Comparison of ENCODE assay signal across 1 cellular context in the genomic region with DNA sequence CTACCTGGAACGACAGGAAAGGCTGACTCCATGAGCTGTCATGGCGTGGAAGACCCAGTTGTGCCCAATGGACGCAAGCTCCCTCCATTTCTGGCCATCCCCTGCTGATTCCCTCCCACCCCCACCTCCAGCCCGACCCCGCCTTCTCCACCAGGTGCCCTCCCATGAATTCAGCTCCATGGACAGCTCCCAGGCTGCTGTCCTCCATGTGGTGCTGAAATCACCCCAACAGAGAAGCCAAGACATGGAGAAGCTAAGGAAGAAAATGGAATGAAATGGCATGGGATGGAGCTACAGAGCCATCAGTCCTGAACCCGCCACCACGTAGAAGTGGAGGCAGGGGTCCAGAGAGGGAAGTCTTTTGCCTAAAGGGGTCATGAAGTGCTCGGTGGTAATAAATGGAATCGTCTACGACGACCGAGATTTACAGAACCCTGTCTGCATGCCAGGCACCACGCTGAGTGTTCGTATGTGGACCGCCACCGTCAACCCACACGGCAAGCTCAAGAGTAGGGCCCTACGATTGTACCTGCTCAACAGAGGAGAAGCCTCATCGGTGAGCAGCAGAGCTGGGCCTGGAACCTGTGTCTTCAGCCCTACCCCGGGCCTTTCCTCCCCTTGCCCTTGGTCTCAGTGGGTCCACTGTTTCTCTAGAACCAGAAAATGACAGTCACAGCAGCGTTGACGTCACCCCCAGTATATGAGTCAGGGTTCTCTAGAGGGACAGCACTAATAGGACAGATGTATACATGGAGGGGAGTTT.
TF ChIP-seq lines count a peak whose summit lies in the region.

No MANE protein-coding gene starts in this region.

TF ChIP-seq in SK-N-SH, 30 proteins besides CTCF, POLR2A, EP300 and RAD21 (continued from another document):
- TF ChIP-seq, protein P1, sequence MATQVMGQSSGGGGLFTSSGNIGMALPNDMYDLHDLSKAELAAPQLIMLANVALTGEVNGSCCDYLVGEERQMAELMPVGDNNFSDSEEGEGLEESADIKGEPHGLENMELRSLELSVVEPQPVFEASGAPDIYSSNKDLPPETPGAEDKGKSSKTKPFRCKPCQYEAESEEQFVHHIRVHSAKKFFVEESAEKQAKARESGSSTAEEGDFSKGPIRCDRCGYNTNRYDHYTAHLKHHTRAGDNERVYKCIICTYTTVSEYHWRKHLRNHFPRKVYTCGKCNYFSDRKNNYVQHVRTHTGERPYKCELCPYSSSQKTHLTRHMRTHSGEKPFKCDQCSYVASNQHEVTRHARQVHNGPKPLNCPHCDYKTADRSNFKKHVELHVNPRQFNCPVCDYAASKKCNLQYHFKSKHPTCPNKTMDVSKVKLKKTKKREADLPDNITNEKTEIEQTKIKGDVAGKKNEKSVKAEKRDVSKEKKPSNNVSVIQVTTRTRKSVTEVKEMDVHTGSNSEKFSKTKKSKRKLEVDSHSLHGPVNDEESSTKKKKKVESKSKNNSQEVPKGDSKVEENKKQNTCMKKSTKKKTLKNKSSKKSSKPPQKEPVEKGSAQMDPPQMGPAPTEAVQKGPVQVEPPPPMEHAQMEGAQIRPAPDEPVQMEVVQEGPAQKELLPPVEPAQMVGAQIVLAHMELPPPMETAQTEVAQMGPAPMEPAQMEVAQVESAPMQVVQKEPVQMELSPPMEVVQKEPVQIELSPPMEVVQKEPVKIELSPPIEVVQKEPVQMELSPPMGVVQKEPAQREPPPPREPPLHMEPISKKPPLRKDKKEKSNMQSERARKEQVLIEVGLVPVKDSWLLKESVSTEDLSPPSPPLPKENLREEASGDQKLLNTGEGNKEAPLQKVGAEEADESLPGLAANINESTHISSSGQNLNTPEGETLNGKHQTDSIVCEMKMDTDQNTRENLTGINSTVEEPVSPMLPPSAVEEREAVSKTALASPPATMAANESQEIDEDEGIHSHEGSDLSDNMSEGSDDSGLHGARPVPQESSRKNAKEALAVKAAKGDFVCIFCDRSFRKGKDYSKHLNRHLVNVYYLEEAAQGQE (IDR thresholded peaks at IDR 0.05; ENCODE audit: low read depth, low read length), result peak; percentile 99
- TF ChIP-seq, protein P2, sequence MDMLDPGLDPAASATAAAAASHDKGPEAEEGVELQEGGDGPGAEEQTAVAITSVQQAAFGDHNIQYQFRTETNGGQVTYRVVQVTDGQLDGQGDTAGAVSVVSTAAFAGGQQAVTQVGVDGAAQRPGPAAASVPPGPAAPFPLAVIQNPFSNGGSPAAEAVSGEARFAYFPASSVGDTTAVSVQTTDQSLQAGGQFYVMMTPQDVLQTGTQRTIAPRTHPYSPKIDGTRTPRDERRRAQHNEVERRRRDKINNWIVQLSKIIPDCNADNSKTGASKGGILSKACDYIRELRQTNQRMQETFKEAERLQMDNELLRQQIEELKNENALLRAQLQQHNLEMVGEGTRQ (IDR thresholded peaks at IDR 0.05; ENCODE audit: borderline replicate concordance, low read depth, low read length), result no peak
- TF ChIP-seq, protein P3, sequence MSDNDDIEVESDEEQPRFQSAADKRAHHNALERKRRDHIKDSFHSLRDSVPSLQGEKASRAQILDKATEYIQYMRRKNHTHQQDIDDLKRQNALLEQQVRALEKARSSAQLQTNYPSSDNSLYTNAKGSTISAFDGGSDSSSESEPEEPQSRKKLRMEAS (IDR thresholded peaks at IDR 0.05; ENCODE audit: low read depth), result no peak
- TF ChIP-seq RCOR1 (IDR thresholded peaks at IDR 0.05; ENCODE audit: low read length) (no peak), TCF12 (IDR thresholded peaks at IDR 0.05) (no peak)
TF ChIP-seq in SK-N-SH: peak in this region for 2.
